In the genomic region with DNA sequence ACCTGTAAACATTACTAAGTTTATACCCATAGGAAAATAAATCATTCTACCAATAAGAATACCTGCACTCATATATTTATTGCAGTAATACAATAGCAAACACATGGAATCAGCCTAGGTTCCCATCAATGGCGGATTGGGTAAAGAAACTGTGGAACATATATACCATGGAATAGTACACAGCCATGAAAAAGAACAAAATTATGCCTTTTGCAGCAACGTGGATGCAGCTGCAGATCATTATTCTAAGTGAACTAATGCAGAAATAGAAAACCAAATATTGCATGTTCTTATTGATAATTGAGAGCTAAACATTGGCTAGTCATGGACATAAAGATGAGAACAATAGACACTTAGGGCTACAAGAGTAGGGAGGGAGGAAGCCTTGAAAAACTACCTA, we compare ENCODE assay signal across 36 cellular contexts.
"Had no signal": no experiment of that assay in that cellular context is flagged by ENCODE, and none has a peak within 500 bp of the region (broad histone marks: within the 10 kb centered on the region; RNA-seq: fewer than 3 reads in every experiment).

No MANE protein-coding gene starts in this region.

- H3K36me3 ChIP-seq: ascending aorta, cardiac muscle cell had no signal

- H3K36me3 Mint-ChIP-seq: activated CD4-positive, alpha-beta memory T cell treated with anti-CD3 and anti-CD28 coated beads for 36 hours; activated naive CD4-positive, alpha-beta T cell treated with anti-CD3 and anti-CD28 coated beads, Interleukin-2, amount 10 ng/mL, durations not matched to agents 7 days and 5 days; activated naive CD4-positive, alpha-beta T cell treated with anti-CD3 and anti-CD28 coated beads, Interleukin-2, amount 50 U/mL, for 24 hours; activated naive CD8-positive, alpha-beta T cell; activated naive CD8-positive, alpha-beta T cell treated with anti-CD3 and anti-CD28 coated beads, Interleukin-2, amount 10 ng/mL, durations not matched to agents 7 days and 5 days; brain had no signal

- H3K9me3 Mint-ChIP-seq: activated CD4-positive, alpha-beta memory T cell treated with anti-CD3 and anti-CD28 coated beads for 36 hours; activated CD4-positive, alpha-beta T cell treated with anti-CD3 and anti-CD28 coated beads, Interleukin-2, amount 10 ng/mL, durations not matched to agents 24 days and 14 days; activated naive CD4-positive, alpha-beta T cell treated with anti-CD3 and anti-CD28 coated beads, Interleukin-2, amount 10 ng/mL, durations not matched to agents 7 days and 5 days; activated naive CD8-positive, alpha-beta T cell treated with anti-CD3 and anti-CD28 coated beads, Interleukin-2, amount 50 U/mL, for 24 hours; activated T-cell treated with anti-CD3 and anti-CD28 coated beads, Interleukin-2, amount 50 U/mL, for 24 hours; activated T-helper 2 cell treated with anti-CD3 and anti-CD28 coated beads, Interferon-gamma antibody, Interleukin-2, Interleukin-4, amounts not matched to agents 10 μg/mL and 5 μg/mL and 100 μg/mL, durations not matched to agents 14 hours and 24 hours and 36 hours; brain; T-helper 1 cell treated with Interleukin-12 subunit alpha and Interleukin-12 subunit beta and Interleukin-4 antibody, amounts not matched to agents 30 μg/mL and 1 μg/mL, for 36 hours had no signal

- H3K4me1 Mint-ChIP-seq: activated B cell treated with CpG ODN at 0.5 μM for 24 hours; activated CD4-positive, alpha-beta T cell treated with anti-CD3 and anti-CD28 coated beads, Interleukin-2, amount 10 ng/mL, durations not matched to agents 24 days and 14 days; activated naive CD4-positive, alpha-beta T cell treated with anti-CD3 and anti-CD28 coated beads, Interleukin-2, amount 10 ng/mL, durations not matched to agents 7 days and 5 days; activated naive CD4-positive, alpha-beta T cell treated with anti-CD3 and anti-CD28 coated beads, Interleukin-2, amount 50 U/mL, for 24 hours; activated naive CD8-positive, alpha-beta T cell treated with anti-CD3 and anti-CD28 coated beads, Interleukin-2, amount 10 ng/mL, durations not matched to agents 7 days and 5 days; activated naive CD8-positive, alpha-beta T cell treated with anti-CD3 and anti-CD28 coated beads, Interleukin-2, amount 50 U/mL, for 24 hours; central memory CD8-positive, alpha-beta T cell had no signal

- FAIRE-seq: bronchial epithelial cell, TTC549 had no signal

- H3K27ac ChIP-seq: ascending aorta, cardiac muscle cell, VCaP had no signal

- H3K27me3 ChIP-seq: ascending aorta, cardiac muscle cell had no signal

- H3K4me3 ChIP-seq: ascending aorta, cardiac muscle cell had no signal

- H3K27ac Mint-ChIP-seq: activated B cell treated with CpG ODN at 0.5 μM for 24 hours; activated CD4-positive, alpha-beta memory T cell treated with anti-CD3 and anti-CD28 coated beads for 36 hours; activated CD4-positive, alpha-beta T cell treated with anti-CD3 and anti-CD28 coated beads, Interleukin-2, amount 10 ng/mL, durations not matched to agents 24 days and 14 days; activated CD8-positive, alpha-beta T cell treated with anti-CD3 and anti-CD28 coated beads for 36 hours; activated naive CD4-positive, alpha-beta T cell treated with anti-CD3 and anti-CD28 coated beads, Interleukin-2, amount 10 ng/mL, durations not matched to agents 7 days and 5 days; activated naive CD4-positive, alpha-beta T cell treated with anti-CD3 and anti-CD28 coated beads, Interleukin-2, amount 50 U/mL, for 24 hours; activated naive CD8-positive, alpha-beta T cell; activated naive CD8-positive, alpha-beta T cell treated with anti-CD3 and anti-CD28 coated beads, Interleukin-2, amount 10 ng/mL, durations not matched to agents 7 days and 5 days; activated naive CD8-positive, alpha-beta T cell treated with anti-CD3 and anti-CD28 coated beads, Interleukin-2, amount 50 U/mL, for 24 hours; activated T-cell treated with anti-CD3 and anti-CD28 coated beads, Interleukin-2, amount 50 U/mL, for 24 hours; activated T-helper 2 cell treated with anti-CD3 and anti-CD28 coated beads, Interferon-gamma antibody, Interleukin-2, Interleukin-4, amounts not matched to agents 10 μg/mL and 5 μg/mL and 100 μg/mL, durations not matched to agents 14 hours and 24 hours and 36 hours; brain; T-helper 1 cell treated with Interleukin-12 subunit alpha and Interleukin-12 subunit beta and Interleukin-4 antibody, amounts not matched to agents 30 μg/mL and 1 μg/mL, for 36 hours; T-helper 2 cell treated with Interferon-gamma antibody and Interleukin-4, amounts not matched to agents 5 μg/mL and 100 μg/mL, for 36 hours had no signal

- H3K4me3 Mint-ChIP-seq: activated B cell treated with CpG ODN at 0.5 μM for 24 hours; activated CD4-positive, alpha-beta memory T cell treated with anti-CD3 and anti-CD28 coated beads for 36 hours; activated CD4-positive, alpha-beta T cell treated with anti-CD3 and anti-CD28 coated beads, Interleukin-2, amount 10 ng/mL, durations not matched to agents 24 days and 14 days; activated CD8-positive, alpha-beta T cell treated with anti-CD3 and anti-CD28 coated beads for 36 hours; activated naive CD4-positive, alpha-beta T cell treated with anti-CD3 and anti-CD28 coated beads, Interleukin-2, amount 10 ng/mL, durations not matched to agents 7 days and 5 days; activated naive CD4-positive, alpha-beta T cell treated with anti-CD3 and anti-CD28 coated beads, Interleukin-2, amount 50 U/mL, for 24 hours; activated naive CD8-positive, alpha-beta T cell; activated naive CD8-positive, alpha-beta T cell treated with anti-CD3 and anti-CD28 coated beads, Interleukin-2, amount 10 ng/mL, durations not matched to agents 7 days and 5 days; activated naive CD8-positive, alpha-beta T cell treated with anti-CD3 and anti-CD28 coated beads, Interleukin-2, amount 50 U/mL, for 24 hours; activated T-cell treated with anti-CD3 and anti-CD28 coated beads, Interleukin-2, amount 50 U/mL, for 24 hours; brain; central memory CD8-positive, alpha-beta T cell; T-helper 1 cell treated with Interleukin-12 subunit alpha and Interleukin-12 subunit beta and Interleukin-4 antibody, amounts not matched to agents 30 μg/mL and 1 μg/mL, for 36 hours; T-helper 2 cell treated with Interferon-gamma antibody and Interleukin-4, amounts not matched to agents 5 μg/mL and 100 μg/mL, for 36 hours had no signal

- DNase-seq: activated B cell treated with CpG ODN at 0.5 μM for 24 hours; activated CD4-positive, alpha-beta memory T cell treated with anti-CD3 and anti-CD28 coated beads for 36 hours; activated CD4-positive, alpha-beta T cell treated with anti-CD3 and anti-CD28 coated beads for 4 hours; activated CD4-positive, alpha-beta T cell treated with anti-CD3 and anti-CD28 coated beads, Interleukin-2, amount 10 ng/mL, durations not matched to agents 24 days and 14 days; activated CD4-positive, alpha-beta T cell treated with anti-CD3 and anti-CD28 coated beads, Interleukin-2, amount 50 U/mL, for 1 hour; activated CD4-positive, alpha-beta T cell treated with anti-CD3 and anti-CD28 coated beads, Interleukin-2, amount 50 U/mL, for 4 hours; activated CD4-positive, CD25-positive, alpha-beta regulatory T cell treated with anti-CD3 and anti-CD28 coated beads, Interleukin-2, amount 50 U/mL, for 72 hours; activated CD8-positive, alpha-beta memory T cell treated with anti-CD3 and anti-CD28 coated beads, Interleukin-2, amount 50 U/mL, for 48 hours; activated CD8-positive, alpha-beta T cell treated with anti-CD3 and anti-CD28 coated beads for 36 hours; activated effector memory CD4-positive, alpha-beta T cell treated with Interleukin-2 at 50 U/mL for 16 hours; activated gamma-delta T cell; activated naive CD4-positive, alpha-beta T cell treated with anti-CD3 and anti-CD28 coated beads, Interleukin-2, amount 10 ng/mL, durations not matched to agents 7 days and 5 days; activated naive CD4-positive, alpha-beta T cell treated with Interleukin-2 at 50 U/mL for 16 hours; activated naive CD8-positive, alpha-beta T cell treated with anti-CD3 and anti-CD28 coated beads, Interleukin-2, amount 10 ng/mL, durations not matched to agents 7 days and 5 days; activated naive CD8-positive, alpha-beta T cell treated with anti-CD3 and anti-CD28 coated beads, Interleukin-2, amount 50 U/mL, for 24 hours; activated T-cell treated with anti-CD3 and anti-CD28 coated beads, Interleukin-2, amount 50 U/mL, for 24 hours; activated T-cell treated with anti-CD3 and anti-CD28 coated beads, Interleukin-2, amount 50 U/mL, for 48 hours; amygdala; anterior cingulate cortex; caudate nucleus; cerebellar nuclear complex; T-helper 1 cell; T-helper 2 cell; T-helper 9 cell had no signal

- H3K27me3 Mint-ChIP-seq: activated B cell treated with CpG ODN at 0.5 μM for 24 hours; activated CD4-positive, alpha-beta memory T cell treated with anti-CD3 and anti-CD28 coated beads for 36 hours; activated CD4-positive, alpha-beta T cell treated with anti-CD3 and anti-CD28 coated beads, Interleukin-2, amount 10 ng/mL, durations not matched to agents 24 days and 14 days; activated CD8-positive, alpha-beta T cell treated with anti-CD3 and anti-CD28 coated beads for 36 hours; activated naive CD4-positive, alpha-beta T cell treated with anti-CD3 and anti-CD28 coated beads, Interleukin-2, amount 10 ng/mL, durations not matched to agents 7 days and 5 days; activated naive CD4-positive, alpha-beta T cell treated with anti-CD3 and anti-CD28 coated beads, Interleukin-2, amount 50 U/mL, for 24 hours; activated naive CD8-positive, alpha-beta T cell; activated naive CD8-positive, alpha-beta T cell treated with anti-CD3 and anti-CD28 coated beads, Interleukin-2, amount 10 ng/mL, durations not matched to agents 7 days and 5 days; activated naive CD8-positive, alpha-beta T cell treated with anti-CD3 and anti-CD28 coated beads, Interleukin-2, amount 50 U/mL, for 24 hours; activated T-cell treated with anti-CD3 and anti-CD28 coated beads, Interleukin-2, amount 50 U/mL, for 24 hours; central memory CD8-positive, alpha-beta T cell had no signal

- H3K4me1 ChIP-seq: ascending aorta had no signal

- ATAC-seq: activated CD8-positive, alpha-beta T cell treated with anti-CD3 and anti-CD28 coated beads for 36 hours; activated naive CD8-positive, alpha-beta T cell treated with anti-CD3 and anti-CD28 coated beads, Interleukin-2, amount 50 U/mL, for 24 hours had no signal
